In genomic region chr10:132175907-132176581, GRCh38 we compare ENCODE assay signal across 13 cellular contexts. TPM values are rescaled to one million over a fixed set of nuclear protein-coding genes. Genes with fewer than 3 reads are reported as not detected.
DNase-seq lines count a peak whose midpoint lies in the region; ATAC-seq and TF ChIP-seq lines count a peak whose summit lies in the region.
"Had no signal": no experiment of that assay in that cellular context is flagged by ENCODE, and none has a peak within 500 bp of the region (broad histone marks: within the 10 kb centered on the region; RNA-seq: fewer than 3 reads in every experiment).

No MANE protein-coding gene starts in this region.

- H3K36me3 Mint-ChIP-seq in neural crest cell (ENCODE audit: low read depth): no peaks in the 10 kb centered on the region

- TF ChIP-seq POLR2A in body of pancreas (IDR thresholded peaks at IDR 0.05): no peak
- no peak for TF ChIP-seq POLR2A in Peyer's patch (IDR thresholded peaks at IDR 0.05)

- peak overlapping the region; percentile 35 for H3K4me3 Mint-ChIP-seq in neural crest cell

- 16% methylated on average over 16 of the region's 16 CpGs for WGBS in HUES64
- WGBS in body of pancreas, 2 donors: 12 to 17% methylated on average over 4 to 16 of the region's 16 CpGs

- H3K27ac ChIP-seq in HUES64 (ENCODE audit: low read depth, low read length): no peak overlapping the region
- H3K27ac ChIP-seq in body of pancreas: no peak overlapping the region
- no peak overlapping the region for H3K27ac ChIP-seq in Peyer's patch
- H3K27ac ChIP-seq: 22Rv1, testis had no signal

- H3K27me3 Mint-ChIP-seq in neural crest cell (ENCODE audit: low read depth): peaks cover 61% of the 10 kb centered on the region

- peaks cover 4% of the 10 kb centered on the region for H3K9me3 Mint-ChIP-seq in neural crest cell

- H3K4me3 ChIP-seq in HUES64 (ENCODE audit: low read length): peak overlapping the region; percentile 11; the same call in 1 of the 2 replicates
- no peak overlapping the region for H3K4me3 ChIP-seq in body of pancreas
- no peak overlapping the region for H3K4me3 ChIP-seq in Peyer's patch
- H3K4me3 ChIP-seq: testis had no signal

- H3K36me3 ChIP-seq in HUES64 (ENCODE audit: insufficient read depth, low read length) (no peaks in the 10 kb centered on the region), body of pancreas (replicated peaks in 1 of 2; ENCODE audit: insufficient read depth in 1 of 2, low read depth in 2 of 2) (no peaks in the 10 kb centered on the region), Peyer's patch (no peaks in the 10 kb centered on the region)

- H3K27ac Mint-ChIP-seq in neural crest cell (ENCODE audit: unreplicated experiment): no peak overlapping the region

- H3K9me3 ChIP-seq in HUES64 (ENCODE audit: insufficient read depth, low read depth, low read length) (no peaks in the 10 kb centered on the region), body of pancreas (no peaks in the 10 kb centered on the region), Peyer's patch (no peaks in the 10 kb centered on the region)
- H3K9me3 ChIP-seq: testis had no signal

- DNase-seq in DMS 273 (lab: John Stamatoyannopoulos, UW; ENCODE audit: unreplicated experiment) (peak; percentile 52), DMS 273 treated with DMSO at 0.1 percent for 48 hours (lab: John Stamatoyannopoulos, UW) (no peak), body of pancreas (no peak), neural crest cell (ENCODE audit: low read depth, low spot score) (peak; percentile 16), Peyer's patch (no peak), AG08396 (ENCODE audit: low spot score) (no peak)
- DNase-seq: activated T-cell treated with anti-CD3 and anti-CD28 coated beads, Interleukin-2, amount 50 U/mL, for 1 hour; NCI-H2107; testis had no signal

- H3K4me1 Mint-ChIP-seq in neural crest cell: peaks cover 26% of the 10 kb centered on the region

- ATAC-seq in body of pancreas (peak; percentile 12), HG03097 (IDR thresholded peaks at IDR 0.05; ENCODE audit: low FRiP score, unreplicated experiment) (no peak)

- TF ChIP-seq CTCF in body of pancreas (IDR thresholded peaks at IDR 0.05): no peak
- no peak for TF ChIP-seq CTCF in neural crest cell (conservative IDR thresholded peaks at IDR 0.05)
- no peak for TF ChIP-seq CTCF in Peyer's patch (IDR thresholded peaks at IDR 0.05)

- no peak overlapping the region for H3K9ac ChIP-seq in HUES64 (ENCODE audit: low read depth, low read length)

- H3K27me3 ChIP-seq in HUES64 (ENCODE audit: insufficient read depth, low read length) (peaks cover 19% of the 10 kb centered on the region), body of pancreas (peaks cover 0 to 8% of the 10 kb centered on the region in 2 donors), Peyer's patch (no peaks in the 10 kb centered on the region)
- H3K27me3 ChIP-seq: testis had no signal

- peaks cover 8% of the 10 kb centered on the region; the same call in 1 of the 2 replicates for H3K4me1 ChIP-seq in HUES64 (ENCODE audit: insufficient read depth, low read length)
- H3K4me1 ChIP-seq in body of pancreas: no peaks in the 10 kb centered on the region
- H3K4me1 ChIP-seq in Peyer's patch: no peaks in the 10 kb centered on the region

- intact Hi-C loops in body of pancreas (cut with DNase I): no loop called here

RNA-seq across cellular contexts. Expression of gene DPYSL4, which starts 10.7 kb away (rescaled TPM):
- polyA plus RNA-seq in HUES64 (2013, experiment 1 of 2): 12.7 TPM
- polyA plus RNA-seq in HUES64 (2013, experiment 2 of 2): 16.2 TPM
- under 1 TPM in 1 of 2 donors, not detected in 1; 0.52 TPM for total RNA-seq in body of pancreas
- 145 and 155 TPM in 2 replicates for total RNA-seq in neural crest cell
- total RNA-seq in Peyer's patch: under 1 TPM in 1 of 4 donors, not detected in 3; 0.27 TPM
- total RNA-seq: HT-29 had no signal

Comparison
In these comparisons a context has a peak if more than half of its experiments do, and no peak if none do; other contexts are left out.
1. DNase-seq: peak in DMS 273 (single experiment) and neural crest cell (single experiment); none in DMS 273 treated with DMSO at 0.1 percent for 48 hours (single experiment), body of pancreas (0 of 4), Peyer's patch (0 of 3) and AG08396 (single experiment).
2. RNA of gene DPYSL4, which starts 10.7 kb away (total RNA-seq): 145 to 155 TPM in neural crest cell; 0.52 TPM in body of pancreas and 0.27 TPM in Peyer's patch; every median in the first group is over 10 times any median in the second.